ENCODE assay signal across 28 cellular contexts in genomic region chr13:90906554-90906953, GRCh38.
"Had no signal": no experiment of that assay in that cellular context is flagged by ENCODE, and none has a peak within 500 bp of the region (broad histone marks: within the 10 kb centered on the region; RNA-seq: fewer than 3 reads in every experiment).

No MANE protein-coding gene starts in this region.

- DNase-seq: colonic mucosa; cortex of kidney; dermis blood vessel endothelial cell; dorsolateral prefrontal cortex; effector CD4-positive, alpha-beta T cell; effector CD8-positive, alpha-beta T cell; effector memory CD4-positive, alpha-beta T cell; effector memory CD8-positive, alpha-beta T cell; endodermal cell; erythroblast; esophagus squamous epithelium; foreskin fibroblast; foreskin keratinocyte; foreskin melanocyte; gastrocnemius medialis; glutamatergic neuron; head of caudate nucleus; heart left ventricle; heart right ventricle had no signal

- H3K36me3 ChIP-seq: colonic mucosa, esophagus muscularis mucosa, esophagus squamous epithelium, gastrocnemius medialis, gastroesophageal sphincter, heart left ventricle, heart right ventricle had no signal

- H3K4me3 ChIP-seq: colonic mucosa, coronary artery, dorsolateral prefrontal cortex, esophagus muscularis mucosa, esophagus squamous epithelium, gastrocnemius medialis, gastroesophageal sphincter, heart left ventricle, heart right ventricle had no signal

- H3K9me3 ChIP-seq: colonic mucosa, gastrocnemius medialis had no signal

- H3K27ac ChIP-seq: colonic mucosa, coronary artery, dorsolateral prefrontal cortex, epithelial cell of prostate, esophagus muscularis mucosa, esophagus squamous epithelium, foreskin keratinocyte, gastrocnemius medialis, gastroesophageal sphincter, heart left ventricle, heart right ventricle had no signal

- H3K4me1 ChIP-seq: colonic mucosa, esophagus muscularis mucosa, esophagus squamous epithelium, foreskin keratinocyte, gastrocnemius medialis, gastroesophageal sphincter, heart left ventricle, heart right ventricle had no signal

- H3K27me3 ChIP-seq: colonic mucosa, dorsolateral prefrontal cortex, esophagus muscularis mucosa, esophagus squamous epithelium, foreskin keratinocyte, gastrocnemius medialis, gastroesophageal sphincter, heart left ventricle, heart right ventricle had no signal

- ATAC-seq: effector memory CD8-positive, alpha-beta T cell; esophagus mucosa; foreskin keratinocyte; gastrocnemius medialis; gastroesophageal sphincter; heart left ventricle; heart right ventricle had no signal

- FAIRE-seq: colon, endometrium, endothelial cell of umbilical vein, frontal cortex had no signal
